Comparison of ENCODE assay signal across 1 cellular context in the genomic region with DNA sequence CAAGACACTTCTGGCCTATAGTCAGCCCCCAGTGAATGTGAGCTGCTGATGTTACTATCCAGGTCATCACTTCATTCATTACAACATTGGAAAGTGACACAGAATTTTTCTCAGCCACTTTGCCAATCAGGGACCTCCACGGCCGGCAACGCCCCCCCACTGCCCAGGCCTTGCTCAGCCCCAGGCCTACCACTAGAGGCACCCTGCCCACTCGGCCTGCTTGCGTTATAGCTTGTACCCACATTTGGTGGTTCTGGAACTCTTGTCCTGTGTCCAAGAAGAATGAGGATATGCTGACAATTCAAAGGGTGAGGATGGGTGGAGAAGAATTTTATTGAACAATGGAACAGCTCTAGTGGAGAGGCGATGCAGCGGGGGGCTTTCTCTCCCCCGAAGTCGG.
TF ChIP-seq lines count a peak whose summit lies in the region.

No MANE protein-coding gene starts in this region.

TF ChIP-seq in IMR-90, 13 proteins besides CTCF, POLR2A, EP300 and RAD21 (continued from another document):
- TF ChIP-seq, protein P1, sequence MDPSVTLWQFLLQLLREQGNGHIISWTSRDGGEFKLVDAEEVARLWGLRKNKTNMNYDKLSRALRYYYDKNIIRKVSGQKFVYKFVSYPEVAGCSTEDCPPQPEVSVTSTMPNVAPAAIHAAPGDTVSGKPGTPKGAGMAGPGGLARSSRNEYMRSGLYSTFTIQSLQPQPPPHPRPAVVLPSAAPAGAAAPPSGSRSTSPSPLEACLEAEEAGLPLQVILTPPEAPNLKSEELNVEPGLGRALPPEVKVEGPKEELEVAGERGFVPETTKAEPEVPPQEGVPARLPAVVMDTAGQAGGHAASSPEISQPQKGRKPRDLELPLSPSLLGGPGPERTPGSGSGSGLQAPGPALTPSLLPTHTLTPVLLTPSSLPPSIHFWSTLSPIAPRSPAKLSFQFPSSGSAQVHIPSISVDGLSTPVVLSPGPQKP (IDR thresholded peaks at IDR 0.05; ENCODE audit: borderline replicate concordance, low read depth, low read length), result no peak
- TF ChIP-seq CEBPB (IDR thresholded peaks at IDR 0.05; ENCODE audit: low read depth, low read length) (no peak), SMC3 (IDR thresholded peaks at IDR 0.05; ENCODE audit: low read depth, low read length) (no peak), RFX5 (IDR thresholded peaks at IDR 0.05; ENCODE audit: low read depth, low read length) (no peak), RCOR1 (IDR thresholded peaks at IDR 0.05; ENCODE audit: insufficient replicate concordance, low read length) (no peak), MAZ (IDR thresholded peaks at IDR 0.05; ENCODE audit: borderline replicate concordance, low read depth, low read length) (no peak)
